Comparison of ENCODE assay signal across 21 cellular contexts in genomic region chrX:11438380-11438723, GRCh38.
DNase-seq lines count a peak whose midpoint lies in the region; ATAC-seq, FAIRE-seq and TF ChIP-seq lines count a peak whose summit lies in the region.
"Had no signal": no experiment of that assay in that cellular context is flagged by ENCODE, and none has a peak within 500 bp of the region (broad histone marks: within the 10 kb centered on the region; RNA-seq: fewer than 3 reads in every experiment).

No MANE protein-coding gene starts in this region.

- no peak overlapping the region for H3K4me3 Mint-ChIP-seq in activated T-cell treated with anti-CD3 and anti-CD28 coated beads, Interleukin-2, amount 50 U/mL, for 4 hours
- H3K4me3 Mint-ChIP-seq: WTC11 had no signal

- H2AK5ac ChIP-seq in mesenchymal stem cell (ENCODE audit: low read length, severe bottlenecking), result no peak overlapping the region

- H3K27me3 ChIP-seq in KMS-11 (ENCODE audit: insufficient read depth, low read depth) (no peaks in the 10 kb centered on the region), K562 (ENCODE audit: control insufficient read depth in 2 of 2, insufficient read depth in 2 of 2, low read length in 2 of 2) (no peaks in the 10 kb centered on the region), mesenchymal stem cell (ENCODE audit: control insufficient read depth in 1 of 2, insufficient read depth in 1 of 2, low read length in 2 of 2) (no peaks in the 10 kb centered on the region), thoracic aorta (replicated peaks; ENCODE audit: insufficient read depth) (no peaks in the 10 kb centered on the region)
- H3K27me3 ChIP-seq: testis had no signal

- no peak overlapping the region for H3K4ac ChIP-seq in mesenchymal stem cell (ENCODE audit: low read depth in 1 of 2, low read length in 2 of 2)

- no peak overlapping the region for H3K18ac ChIP-seq in mesenchymal stem cell (ENCODE audit: low read depth in 1 of 2, low read length in 2 of 2)

- no peak for TF ChIP-seq CTCF in KMS-11 (conservative IDR thresholded peaks at IDR 0.05; ENCODE audit: low read depth, low read length)
- TF ChIP-seq CTCF in K562 (IDR thresholded peaks at IDR 0.05 in 2 of 3, conservative IDR thresholded peaks at IDR 0.05 in 1 of 3; ENCODE audit: insufficient read depth in 2 of 3, low read depth in 1 of 3, low read length in 3 of 3), result no peak
- TF ChIP-seq CTCF in thoracic aorta (IDR thresholded peaks at IDR 0.05), result no peak
- no peak for TF ChIP-seq CTCF in foreskin fibroblast (IDR thresholded peaks at IDR 0.05; ENCODE audit: low read depth, low read length)

- H3K27ac ChIP-seq in KMS-11, result peak overlapping the region; percentile 70
- peak overlapping the region; percentile 82; the same call in 2 of the 3 replicates for H3K27ac ChIP-seq in K562 (ENCODE audit: extremely low read depth, low read depth, low read length)
- no peak overlapping the region for H3K27ac ChIP-seq in mesenchymal stem cell (ENCODE audit: low read length, poor library complexity, severe bottlenecking)
- H3K27ac ChIP-seq in thoracic aorta, result peak overlapping the region; percentile 50 to 78

- H2AFZ ChIP-seq in KMS-11 (ENCODE audit: low read depth) (peak overlapping the region; percentile 44; the same call in 1 of the 2 replicates), K562 (ENCODE audit: low read depth, low read length) (peak overlapping the region; percentile 98), mesenchymal stem cell (ENCODE audit: low read depth, low read length) (no peak overlapping the region)

- no peak overlapping the region for H3K4me3 ChIP-seq in KMS-11 (IDR thresholded peaks at IDR 0.05; ENCODE audit: insufficient read depth, low read depth, low read length)
- H3K4me3 ChIP-seq in K562, result peak overlapping the region; percentile 23
- no peak overlapping the region for H3K4me3 ChIP-seq in mesenchymal stem cell (ENCODE audit: insufficient read depth in 1 of 2, low read depth in 1 of 2, low read length in 2 of 2)
- H3K4me3 ChIP-seq in thoracic aorta, result peak overlapping the region; percentile 53
- H3K4me3 ChIP-seq in foreskin fibroblast (ENCODE audit: low read depth in 1 of 2, low read length in 2 of 2), result no peak overlapping the region
- H3K4me3 ChIP-seq: testis had no signal

- no peak overlapping the region for H2BK15ac ChIP-seq in mesenchymal stem cell (ENCODE audit: low read depth, poor library complexity, severe bottlenecking)

- H3K14ac ChIP-seq in mesenchymal stem cell (ENCODE audit: low read length in 2 of 2), result no peak overlapping the region

- H4K20me1 ChIP-seq in KMS-11 (ENCODE audit: insufficient read depth) (no peaks in the 10 kb centered on the region), K562 (replicated peaks; ENCODE audit: control insufficient read depth, insufficient read depth, low read length) (no peaks in the 10 kb centered on the region)

- no peak overlapping the region for H3K23ac ChIP-seq in mesenchymal stem cell (ENCODE audit: low read length in 2 of 2)

- 49% methylated on average over 2 of the region's 2 CpGs for WGBS in K562 (ENCODE audit: insufficient coverage, low coverage, missing lambda C conversion rate)
- no CpG with 5 or more reads among the region's 2 CpGs for WGBS in mesenchymal stem cell

- H3K79me1 ChIP-seq in mesenchymal stem cell (replicated peaks; ENCODE audit: low read length, poor library complexity, severe bottlenecking), result no peaks in the 10 kb centered on the region

- H2BK120ac ChIP-seq in mesenchymal stem cell (ENCODE audit: low read depth, low read length), result no peak overlapping the region

- POLR2A ChIA-PET in K562 (lab: Yijun Ruan, JAX), result interaction anchor here (1.0 to 1.6 kb wide), 4 partner anchors 11 to 26 kb away, joined by 3 to 4 read pairs (median 3); no protein-coding TSS in a partner anchor

- H3K27me3 Mint-ChIP-seq in activated T-cell treated with anti-CD3 and anti-CD28 coated beads, Interleukin-2, amount 50 U/mL, for 4 hours (ENCODE audit: low read depth), result peaks cover 2% of the 10 kb centered on the region

- no peaks in the 10 kb centered on the region for H3K79me2 ChIP-seq in KMS-11 (ENCODE audit: insufficient read depth, low read depth)
- H3K79me2 ChIP-seq in K562 (ENCODE audit: control insufficient read depth, insufficient read depth, low read length), result no peaks in the 10 kb centered on the region

- TF ChIP-seq RAD21 in K562 (CRISPR knock-in tag; conservative IDR thresholded peaks at IDR 0.05 in 1 of 2, IDR thresholded peaks at IDR 0.05 in 1 of 2), result no peak

- H3K9ac ChIP-seq in KMS-11 (peak overlapping the region; percentile 22; the same call in 1 of the 2 replicates), K562 (ENCODE audit: insufficient read depth in 1 of 2, low read depth in 2 of 2, low read length in 2 of 2) (peak overlapping the region in 1 of 2 experiments; percentile 66; a peak in 2 of 4 replicates), mesenchymal stem cell (ENCODE audit: low read length) (peak overlapping the region; percentile 67)

- no peaks in the 10 kb centered on the region for H3K36me3 Mint-ChIP-seq in activated T-cell treated with anti-CD3 and anti-CD28 coated beads, Interleukin-2, amount 50 U/mL, for 4 hours (ENCODE audit: insufficient read depth)
- H3K36me3 Mint-ChIP-seq: WTC11 had no signal

- BruUV-seq in K562 (replicated peaks; lab: Mats Ljungman, UMichigan), result no TSS peak

- in situ Hi-C loops in K562 (cut with MboI), result no loop called here

- no peak overlapping the region for H4K91ac ChIP-seq in mesenchymal stem cell (ENCODE audit: low read length)

- H3K36me3 ChIP-seq in KMS-11 (ENCODE audit: insufficient read depth) (no peaks in the 10 kb centered on the region), K562 (ENCODE audit: control insufficient read depth, insufficient read depth, low read length) (no peaks in the 10 kb centered on the region), mesenchymal stem cell (ENCODE audit: control insufficient read depth in 1 of 2, insufficient read depth in 2 of 2, low read depth in 1 of 2, low read length in 2 of 2) (no peaks in the 10 kb centered on the region), thoracic aorta (no peaks in the 10 kb centered on the region)

- no peaks in the 10 kb centered on the region for H3K9me3 ChIP-seq in K562 (replicated peaks; ENCODE audit: control insufficient read depth, insufficient read depth, low read depth, low read length)
- no peaks in the 10 kb centered on the region for H3K9me3 ChIP-seq in mesenchymal stem cell (ENCODE audit: control insufficient read depth, low read length)
- H3K9me3 ChIP-seq in thoracic aorta, result no peaks in the 10 kb centered on the region
- H3K9me3 ChIP-seq: Caco-2, testis had no signal

- peak; percentile 11 for FAIRE-seq in K562 (lab: Jason Lieb, UNC)
- FAIRE-seq: RCC 7860 had no signal

- no peak for TF ChIP-seq EP300 in K562 (IDR thresholded peaks at IDR 0.05; ENCODE audit: low read length)

- intact Hi-C loops in K562 (cut with micrococcal nuclease), result no loop called here

- H3K4me1 ChIP-seq in KMS-11 (ENCODE audit: low read depth, poor library complexity, severe bottlenecking) (peaks cover 58% of the 10 kb centered on the region), K562 (replicated peaks in 1 of 2; ENCODE audit: control insufficient read depth in 2 of 2, insufficient read depth in 2 of 2, low read length in 2 of 2) (peaks cover 0 to 27% of the 10 kb centered on the region in 2 experiments; a peak in 2 of 5 replicates), mesenchymal stem cell (ENCODE audit: control insufficient read depth, insufficient read depth, low read depth, low read length) (no peaks in the 10 kb centered on the region), thoracic aorta (ENCODE audit: control insufficient read depth in 1 of 2, low read depth in 2 of 2) (peaks cover 0 to 21% of the 10 kb centered on the region in 2 donors)
- H3K4me1 ChIP-seq: testis had no signal

- ATAC-seq in K562, result no peak
- no peak for ATAC-seq in thoracic aorta (ENCODE audit: insufficient number of reproducible peaks, low FRiP score, low read depth)
- ATAC-seq in activated T-cell treated with anti-CD3 and anti-CD28 coated beads, Interleukin-2, amount 50 U/mL, for 4 hours, result no peak

- H4K8ac ChIP-seq in mesenchymal stem cell (ENCODE audit: low read length), result no peak overlapping the region

- H2BK5ac ChIP-seq in mesenchymal stem cell (ENCODE audit: low read depth, low read length, poor library complexity, severe bottlenecking), result no peak overlapping the region

- peak overlapping the region; percentile 52 for H3K4me2 ChIP-seq in KMS-11
- H3K4me2 ChIP-seq in K562 (ENCODE audit: insufficient read depth, low read length), result peak overlapping the region; percentile 79
- H3K4me2 ChIP-seq in mesenchymal stem cell (ENCODE audit: low read length, poor library complexity, severe bottlenecking), result no peak overlapping the region

- no peaks in the 10 kb centered on the region for H3K9me3 Mint-ChIP-seq in activated T-cell treated with anti-CD3 and anti-CD28 coated beads, Interleukin-2, amount 50 U/mL, for 4 hours
- H3K9me3 Mint-ChIP-seq: WTC11 had no signal

- H3K4me1 Mint-ChIP-seq in activated T-cell treated with anti-CD3 and anti-CD28 coated beads, Interleukin-2, amount 50 U/mL, for 4 hours (ENCODE audit: low read depth), result no peaks in the 10 kb centered on the region

- CTCF ChIA-PET in K562 (lab: Yijun Ruan, JAX; ENCODE audit: low intra/inter-chr PET ratio), result no interaction called here

- no peak for TF ChIP-seq POLR2A in K562 (conservative IDR thresholded peaks at IDR 0.05)

- H2BK12ac ChIP-seq in mesenchymal stem cell (ENCODE audit: low read length in 2 of 2), result no peak overlapping the region

- no peaks in the 10 kb centered on the region for H3K9me1 ChIP-seq in K562 (ENCODE audit: control insufficient read depth, insufficient read depth, low read length)

- no peak for DNase-seq in K562 (ENCODE audit: extremely low read depth in 1 of 4, low spot score in 3 of 4)
- DNase-seq in mesenchymal stem cell, result no peak
- DNase-seq in thoracic aorta (ENCODE audit: low spot score), result no peak
- no peak for DNase-seq in activated T-cell treated with anti-CD3 and anti-CD28 coated beads, Interleukin-2, amount 50 U/mL, for 4 hours
- no peak for DNase-seq in NCI-H2227 (lab: John Stamatoyannopoulos, UW; ENCODE audit: unreplicated experiment)
- DNase-seq in foreskin fibroblast, result no peak
- DNase-seq: activated CD4-positive, alpha-beta T cell treated with anti-CD3 and anti-CD28 coated beads, Interleukin-2, amount 50 U/mL, for 4 hours; activated gamma-delta T cell treated with Interleukin-2 at 50 U/mL for 16 hours; activated T-cell treated with anti-CD3 and anti-CD28 coated beads for 4 hours; amygdala; Caco-2; central memory CD4-positive, alpha-beta T cell; erythroblast; H7; NCI-H2029; NK-92 treated with Interleukin-12 subunit alpha and Interleukin-12 subunit beta, amount 100 ng/mL, for 24 hours; retina; testis had no signal

TF ChIP-seq in K562, 482 proteins besides CTCF, POLR2A, EP300 and RAD21 (continues in another document):
- TF ChIP-seq SP1 (CRISPR knock-in tag; IDR thresholded peaks at IDR 0.05) (no peak), ID3 (CRISPR knock-in tag; IDR thresholded peaks at IDR 0.05) (no peak), ID3 (tag; IDR thresholded peaks at IDR 0.05) (no peak), ILF3 (IDR thresholded peaks at IDR 0.05; ENCODE audit: borderline replicate concordance) (no peak), BACH1 (tag; IDR thresholded peaks at IDR 0.05) (no peak)

Comparison
In these comparisons a context has a peak if more than half of its experiments do, and no peak if none do; other contexts are left out.
1. H3K4me3 ChIP-seq: peak in K562 (single experiment) and thoracic aorta (single experiment); none in KMS-11 (single experiment), mesenchymal stem cell (0 of 2) and foreskin fibroblast (0 of 2).